8 cellular contexts compared by ENCODE assay signal in genomic region chr1:173429517-173430477, GRCh38. TPM values are rescaled to one million over a fixed set of nuclear protein-coding genes. Genes with fewer than 3 reads are reported as not detected.
A peak's percentile ranks its signal among the peaks of the same experiment; 100 is the strongest.
DNase-seq lines count a peak whose midpoint lies in the region; ATAC-seq and TF ChIP-seq lines count a peak whose summit lies in the region.

No MANE protein-coding gene starts in this region.

- H3K36me3 ChIP-seq in CD8-positive, alpha-beta T cell (ENCODE audit: insufficient read depth, low read length): no peaks in the 10 kb centered on the region
- H3K36me3 ChIP-seq in HUES48 (ENCODE audit: control insufficient read depth, insufficient read depth, low read length) (no peaks in the 10 kb centered on the region), trophoblast cell (ENCODE audit: control insufficient read depth in 1 of 2, insufficient read depth in 2 of 2, low read length in 2 of 2) (no peaks in the 10 kb centered on the region), upper lobe of right lung (no peaks in the 10 kb centered on the region)

- peak overlapping the region; percentile 35 for H2AK5ac ChIP-seq in trophoblast cell (ENCODE audit: low read length)

- no peak overlapping the region for H2BK5ac ChIP-seq in trophoblast cell (ENCODE audit: low read depth, low read length, poor library complexity)

- H3K4me1 ChIP-seq in CD8-positive, alpha-beta T cell (ENCODE audit: insufficient read depth, low read length): peaks cover 24% of the 10 kb centered on the region
- H3K4me1 ChIP-seq in HUES48 (ENCODE audit: control insufficient read depth, insufficient read depth, low read length): peaks cover 43% of the 10 kb centered on the region
- peaks cover 5% of the 10 kb centered on the region in 2 experiments for H3K4me1 ChIP-seq in trophoblast cell (ENCODE audit: control insufficient read depth in 1 of 2, insufficient read depth in 2 of 2, low read length in 2 of 2)
- peaks cover 21% of the 10 kb centered on the region for H3K4me1 ChIP-seq in upper lobe of right lung

- POLR2A ChIA-PET in CD8-positive, alpha-beta T cell (lab: Charles Lee): interaction anchor here (1.1 to 3.0 kb wide), 6 partner anchors 11 to 438 kb away, joined by 3 to 19 read pairs (median 6); partner anchors contain the start of genes CENPL, DARS2, GAS5 and KLHL20

- peak overlapping the region; percentile 14 for H3K18ac ChIP-seq in trophoblast cell (ENCODE audit: low read length)

- TF ChIP-seq CTCF in CD8-positive, alpha-beta T cell (IDR thresholded peaks at IDR 0.05): peak; percentile 67
- TF ChIP-seq CTCF in GM20000 (IDR thresholded peaks at IDR 0.05; ENCODE audit: extremely low read depth, missing control alignments): peak; percentile 84
- TF ChIP-seq CTCF in upper lobe of right lung (IDR thresholded peaks at IDR 0.05): peak; percentile 60

- peaks cover 11% of the 10 kb centered on the region for H3K79me1 ChIP-seq in trophoblast cell (ENCODE audit: low read length)

- peak; percentile 46 to 77 (median 68) for DNase-seq in CD8-positive, alpha-beta T cell
- DNase-seq in GM20000 (ENCODE audit: low spot score) (peak; percentile 49), SK-MEL-5 (ENCODE audit: low read depth, low spot score) (peak; percentile 84), Right ventricle myocardium superior (peak; percentile 92), trophoblast cell (peak; percentile 86 to 87), upper lobe of right lung (peak; percentile 90)
- peak in 1 of 2 donors; percentile 50 for DNase-seq in activated naive CD4-positive, alpha-beta T cell treated with anti-CD3 and anti-CD28 coated beads, Interleukin-2, amount 50 U/mL, for 72 hours (ENCODE audit: low spot score in 2 of 2)

- no peak overlapping the region for H3K4ac ChIP-seq in trophoblast cell (ENCODE audit: low read depth, low read length)

- no peaks in the 10 kb centered on the region for H3K36me3 Mint-ChIP-seq in CD8-positive, alpha-beta T cell
- H3K36me3 Mint-ChIP-seq in activated naive CD4-positive, alpha-beta T cell treated with anti-CD3 and anti-CD28 coated beads, Interleukin-2, amount 50 U/mL, for 72 hours: no peaks in the 10 kb centered on the region

- ATAC-seq in CD8-positive, alpha-beta T cell: peak; percentile 81
- peak; percentile 82 to 90 for ATAC-seq in activated naive CD4-positive, alpha-beta T cell treated with anti-CD3 and anti-CD28 coated beads, Interleukin-2, amount 50 U/mL, for 72 hours
- peak; percentile 96 for ATAC-seq in Right ventricle myocardium superior (ENCODE audit: poor library complexity)
- ATAC-seq in upper lobe of right lung: peak; percentile 94

- H3K27me3 ChIP-seq in CD8-positive, alpha-beta T cell (ENCODE audit: insufficient read depth, low read length): no peaks in the 10 kb centered on the region
- no peaks in the 10 kb centered on the region for H3K27me3 ChIP-seq in HUES48 (ENCODE audit: control insufficient read depth, insufficient read depth, low read length)
- no peaks in the 10 kb centered on the region for H3K27me3 ChIP-seq in trophoblast cell (ENCODE audit: insufficient read depth, low read length)
- H3K27me3 ChIP-seq in upper lobe of right lung: no peaks in the 10 kb centered on the region

- no CpG with 5 or more reads among the region's 15 CpGs for WGBS in trophoblast cell (ENCODE audit: extremely low coverage, insufficient coverage, insufficient read length)

- peak overlapping the region; percentile 58 for H4K8ac ChIP-seq in trophoblast cell (ENCODE audit: low read depth, low read length)

- H3K14ac ChIP-seq in trophoblast cell (ENCODE audit: low read length): peak overlapping the region; percentile 78

- no peaks in the 10 kb centered on the region for H3K9me3 Mint-ChIP-seq in CD8-positive, alpha-beta T cell
- no peaks in the 10 kb centered on the region for H3K9me3 Mint-ChIP-seq in activated naive CD4-positive, alpha-beta T cell treated with anti-CD3 and anti-CD28 coated beads, Interleukin-2, amount 50 U/mL, for 72 hours

- peak overlapping the region; percentile 71 for H3K27ac Mint-ChIP-seq in CD8-positive, alpha-beta T cell
- H3K27ac Mint-ChIP-seq in activated naive CD4-positive, alpha-beta T cell treated with anti-CD3 and anti-CD28 coated beads, Interleukin-2, amount 50 U/mL, for 72 hours: peak overlapping the region; percentile 47 to 82

- peak overlapping the region; percentile 4 for H4K12ac ChIP-seq in trophoblast cell (ENCODE audit: low read depth, low read length)

- H3K27me3 Mint-ChIP-seq in CD8-positive, alpha-beta T cell (ENCODE audit: low read depth): no peaks in the 10 kb centered on the region

- H3K4me3 Mint-ChIP-seq in CD8-positive, alpha-beta T cell: peak overlapping the region; percentile 53

- no peak overlapping the region for H3K27ac ChIP-seq in CD8-positive, alpha-beta T cell (ENCODE audit: low read depth, low read length)
- H3K27ac ChIP-seq in HUES48 (ENCODE audit: low read depth, low read length) (peak overlapping the region; percentile 86), trophoblast cell (ENCODE audit: low read depth, low read length) (peak overlapping the region; percentile 63), upper lobe of right lung (peak overlapping the region; percentile 79)

- H3K9ac ChIP-seq in HUES48 (ENCODE audit: low read depth, low read length) (peak overlapping the region; percentile 30; the same call in 1 of the 2 replicates), trophoblast cell (ENCODE audit: low read length) (no peak overlapping the region)

- peak overlapping the region; percentile 5 for H2BK120ac ChIP-seq in trophoblast cell (ENCODE audit: insufficient read depth, low read length, poor library complexity)

- no peak overlapping the region for H3K23ac ChIP-seq in trophoblast cell (ENCODE audit: low read length)

- no peaks in the 10 kb centered on the region for H3K79me2 ChIP-seq in trophoblast cell (ENCODE audit: control insufficient read depth, insufficient read depth, low read length, poor library complexity)

- H3K4me1 Mint-ChIP-seq in CD8-positive, alpha-beta T cell (ENCODE audit: low read depth): peaks cover 26% of the 10 kb centered on the region

- H3K4me3 ChIP-seq in CD8-positive, alpha-beta T cell (ENCODE audit: low read depth, low read length): no peak overlapping the region
- peak overlapping the region; percentile 47 for H3K4me3 ChIP-seq in HUES48 (ENCODE audit: low read depth, low read length)
- no peak overlapping the region for H3K4me3 ChIP-seq in trophoblast cell (ENCODE audit: low read depth, low read length)
- H3K4me3 ChIP-seq in upper lobe of right lung: peak overlapping the region; percentile 14

- no peaks in the 10 kb centered on the region for H3K9me3 ChIP-seq in CD8-positive, alpha-beta T cell (ENCODE audit: low read length)
- H3K9me3 ChIP-seq in HUES48 (ENCODE audit: control insufficient read depth, insufficient read depth, low read length) (no peaks in the 10 kb centered on the region), trophoblast cell (ENCODE audit: insufficient read depth, low read depth, low read length) (no peaks in the 10 kb centered on the region), upper lobe of right lung (no peaks in the 10 kb centered on the region)

- peak overlapping the region; percentile 54 for H2AFZ ChIP-seq in trophoblast cell (ENCODE audit: insufficient read depth, low read length, poor library complexity)

- in situ Hi-C loops in SK-MEL-5 (cut with HindIII; ENCODE audit: low pct_unique_long_range_greater_than_20kb, low sequenced_read_pairs): no loop called here

- H3K4me2 ChIP-seq in trophoblast cell (ENCODE audit: low read length): peak overlapping the region; percentile 48

- H4K91ac ChIP-seq in trophoblast cell (ENCODE audit: low read depth, low read length): peak overlapping the region; percentile 35

- intact Hi-C loops in CD8-positive, alpha-beta T cell (cut with DNase I, micrococcal nuclease): loop anchor here (2.0 to 10.0 kb wide), 6 partner anchors 199 to 1555 kb away; partner anchors contain the start of gene GAS5 (in 1 of the 2)
- intact Hi-C loops in Right ventricle myocardium superior (cut with DNase I) (loop anchor here (5.0 kb wide), 2 partner anchors 48 to 393 kb away; partner anchors contain the start of genes CENPL, DARS2 and PRDX6), upper lobe of right lung (cut with DNase I) (loop anchor here (5.0 kb wide), 1 partner anchor 393 kb away; the partner anchor contains the start of genes CENPL and DARS2)

- CTCF ChIA-PET in CD8-positive, alpha-beta T cell (lab: Charles Lee): interaction anchor here (0.6 to 8.5 kb wide), 37 partner anchors 10 to 792 kb away, joined by 3 to 74 read pairs (median 4); partner anchors contain the start of genes CENPL, DARS2, KLHL20 and PRDX6

- peak overlapping the region; percentile 98 for H2BK12ac ChIP-seq in trophoblast cell (ENCODE audit: low read length)

RNA-seq across cellular contexts. Expression of gene PRDX6, which starts 47.3 kb away (rescaled TPM):
- total RNA-seq in CD8-positive, alpha-beta T cell: 100 to 1,000 TPM; 146 to 147 TPM
- total RNA-seq in SK-MEL-5 (2014; rRNA removed; shearing (Covaris generic)): 214 and 215 TPM in 2 replicates
- 118 and 124 TPM in 2 replicates for polyA plus RNA-seq in SK-MEL-5 (2015; cell fraction: cytosol; rRNA removed)
- polyA plus RNA-seq in SK-MEL-5 (2015; cell fraction: nucleus; rRNA removed): 106 and 109 TPM in 2 replicates
- 100 to 1,000 TPM; 123 to 180 TPM for total RNA-seq in activated naive CD4-positive, alpha-beta T cell treated with anti-CD3 and anti-CD28 coated beads, Interleukin-2, amount 50 U/mL, for 72 hours
- 539 TPM for total RNA-seq in Right ventricle myocardium superior
- 297 and 312 TPM in 2 replicates for polyA plus RNA-seq in trophoblast cell (2013)
- 201 TPM for total RNA-seq in upper lobe of right lung

Comparison
In these comparisons a context has a peak if more than half of its experiments do, and no peak if none do; other contexts are left out.
1. H3K4me3 ChIP-seq: peak in HUES48 (single experiment) and upper lobe of right lung (single experiment); none in CD8-positive, alpha-beta T cell (single experiment) and trophoblast cell (single experiment).
2. Peak in every context shown above with its lines, with median percentiles within 50 percentile points of each other: ATAC-seq and CTCF ChIP-seq.